ENCODE assay signal across 36 cellular contexts in genomic region chr15:36026627-36027026, GRCh38.
"Had no signal": no experiment of that assay in that cellular context is flagged by ENCODE, and none has a peak within 500 bp of the region (broad histone marks: within the 10 kb centered on the region; RNA-seq: fewer than 3 reads in every experiment).

No MANE protein-coding gene starts in this region.

- FAIRE-seq: astrocyte, colon, TTC549 had no signal

- H3K27me3 ChIP-seq: adrenal gland, body of pancreas, brain microvascular endothelial cell, breast epithelium had no signal

- H3K4me3 Mint-ChIP-seq: activated B cell treated with CpG ODN at 0.5 μM for 24 hours; activated CD4-positive, alpha-beta memory T cell treated with anti-CD3 and anti-CD28 coated beads for 36 hours; activated CD4-positive, alpha-beta T cell treated with anti-CD3 and anti-CD28 coated beads, Interleukin-2, amount 10 ng/mL, durations not matched to agents 24 days and 14 days; activated CD8-positive, alpha-beta T cell treated with anti-CD3 and anti-CD28 coated beads for 36 hours; activated naive CD4-positive, alpha-beta T cell treated with anti-CD3 and anti-CD28 coated beads for 36 hours; activated naive CD8-positive, alpha-beta T cell treated with anti-CD3 and anti-CD28 coated beads for 36 hours; activated T-cell treated with anti-CD3 and anti-CD28 coated beads, Interleukin-2, amount 50 U/mL, for 4 hours; activated T-cell treated with anti-CD3 and anti-CD28 coated beads, Interleukin-2, amount 50 U/mL, for 72 hours; activated T-helper 1 cell treated with anti-CD3 and anti-CD28 coated beads, Interleukin-12 subunit alpha, Interleukin-12 subunit beta, Interleukin-2, Interleukin-4 antibody, amounts not matched to agents 30 ng/mL and 10 ng/mL and 1 ng/mL, durations not matched to agents 14 hours and 24 hours and 36 hours; activated T-helper 17 cell treated with anti-CD3 and anti-CD28 coated beads, Interleukin-2, amount 50 U/mL, for 72 hours; T-helper 2 cell treated with Interferon-gamma antibody and Interleukin-4, amounts not matched to agents 5 μg/mL and 100 μg/mL, for 36 hours had no signal

- H3K4me1 ChIP-seq: adrenal gland, body of pancreas, breast epithelium had no signal

- H3K4me1 Mint-ChIP-seq: activated B cell treated with CpG ODN at 0.5 μM for 24 hours; activated CD4-positive, alpha-beta T cell treated with anti-CD3 and anti-CD28 coated beads, Interleukin-2, amount 10 ng/mL, durations not matched to agents 24 days and 14 days; activated naive CD8-positive, alpha-beta T cell treated with anti-CD3 and anti-CD28 coated beads for 36 hours; activated T-helper 17 cell treated with anti-CD3 and anti-CD28 coated beads, Interleukin-2, amount 50 U/mL, for 72 hours had no signal

- H3K36me3 Mint-ChIP-seq: activated CD4-positive, alpha-beta memory T cell treated with anti-CD3 and anti-CD28 coated beads for 36 hours; activated naive CD4-positive, alpha-beta T cell treated with anti-CD3 and anti-CD28 coated beads, Interleukin-2, amount 50 U/mL, for 72 hours; activated naive CD8-positive, alpha-beta T cell treated with anti-CD3 and anti-CD28 coated beads for 36 hours had no signal

- H3K9me3 Mint-ChIP-seq: activated B cell treated with CpG ODN at 0.5 μM for 24 hours; activated CD4-positive, alpha-beta T cell treated with anti-CD3 and anti-CD28 coated beads, Interleukin-2, amount 10 ng/mL, durations not matched to agents 24 days and 14 days; activated naive CD8-positive, alpha-beta T cell treated with anti-CD3 and anti-CD28 coated beads for 36 hours; activated T-cell treated with anti-CD3 and anti-CD28 coated beads, Interleukin-2, amount 50 U/mL, for 4 hours; activated T-helper 1 cell treated with anti-CD3 and anti-CD28 coated beads, Interleukin-12 subunit alpha, Interleukin-12 subunit beta, Interleukin-2, Interleukin-4 antibody, amounts not matched to agents 30 ng/mL and 10 ng/mL and 1 ng/mL, durations not matched to agents 14 hours and 24 hours and 36 hours; activated T-helper 17 cell treated with anti-CD3 and anti-CD28 coated beads, Interleukin-2, amount 50 U/mL, for 72 hours had no signal

- DNase-seq: activated B cell treated with CpG ODN at 0.5 μM for 24 hours; activated CD4-positive, alpha-beta memory T cell treated with anti-CD3 and anti-CD28 coated beads for 36 hours; activated CD4-positive, alpha-beta T cell treated with anti-CD3 and anti-CD28 coated beads for 4 hours; activated CD4-positive, alpha-beta T cell treated with anti-CD3 and anti-CD28 coated beads, Interleukin-2, amount 10 ng/mL, durations not matched to agents 24 days and 14 days; activated CD4-positive, alpha-beta T cell treated with anti-CD3 and anti-CD28 coated beads, Interleukin-2, amount 50 U/mL, for 1 hour; activated CD4-positive, alpha-beta T cell treated with anti-CD3 and anti-CD28 coated beads, Interleukin-2, amount 50 U/mL, for 4 hours; activated CD4-positive, CD25-positive, alpha-beta regulatory T cell treated with anti-CD3 and anti-CD28 coated beads, Interleukin-2, amount 50 U/mL, for 72 hours; activated CD8-positive, alpha-beta memory T cell treated with anti-CD3 and anti-CD28 coated beads, Interleukin-2, amount 50 U/mL, for 4 hours; activated CD8-positive, alpha-beta T cell treated with anti-CD3 and anti-CD28 coated beads for 36 hours; activated effector memory CD4-positive, alpha-beta T cell treated with anti-CD3 and anti-CD28 coated beads, Interleukin-2, amount 50 U/mL, for 16 hours; activated gamma-delta T cell treated with Interleukin-2 at 50 U/mL for 16 hours; activated naive CD4-positive, alpha-beta T cell; activated naive CD4-positive, alpha-beta T cell treated with anti-CD3 and anti-CD28 coated beads for 36 hours; activated naive CD4-positive, alpha-beta T cell treated with anti-CD3 and anti-CD28 coated beads, Interleukin-2, amount 50 U/mL, for 16 hours; activated naive CD8-positive, alpha-beta T cell treated with anti-CD3 and anti-CD28 coated beads for 36 hours; activated T-cell treated with anti-CD3 and anti-CD28 coated beads for 4 hours; activated T-cell treated with anti-CD3 and anti-CD28 coated beads, Interleukin-2, amount 50 U/mL, for 1 hour; activated T-cell treated with anti-CD3 and anti-CD28 coated beads, Interleukin-2, amount 50 U/mL, for 4 hours; activated T-cell treated with anti-CD3 and anti-CD28 coated beads, Interleukin-2, amount 50 U/mL, for 72 hours; adrenal gland; amniotic stem cell; aorta; body of pancreas; brain microvascular endothelial cell; central memory CD4-positive, alpha-beta T cell; T-helper 2 cell; T-helper 9 cell had no signal

- ATAC-seq: activated CD8-positive, alpha-beta T cell treated with anti-CD3 and anti-CD28 coated beads for 36 hours; activated naive CD4-positive, alpha-beta T cell treated with anti-CD3 and anti-CD28 coated beads, Interleukin-2, amount 50 U/mL, for 72 hours; activated T-cell treated with anti-CD3 and anti-CD28 coated beads, Interleukin-2, amount 50 U/mL, for 4 hours; activated T-cell treated with anti-CD3 and anti-CD28 coated beads, Interleukin-2, amount 50 U/mL, for 72 hours; activated T-helper 17 cell treated with anti-CD3 and anti-CD28 coated beads, Interleukin-2, amount 50 U/mL, for 72 hours; body of pancreas had no signal

- H3K27ac Mint-ChIP-seq: activated B cell treated with CpG ODN at 0.5 μM for 24 hours; activated CD4-positive, alpha-beta memory T cell treated with anti-CD3 and anti-CD28 coated beads for 36 hours; activated CD4-positive, alpha-beta T cell treated with anti-CD3 and anti-CD28 coated beads, Interleukin-2, amount 10 ng/mL, durations not matched to agents 24 days and 14 days; activated CD8-positive, alpha-beta T cell treated with anti-CD3 and anti-CD28 coated beads for 36 hours; activated naive CD4-positive, alpha-beta T cell treated with anti-CD3 and anti-CD28 coated beads for 36 hours; activated naive CD4-positive, alpha-beta T cell treated with anti-CD3 and anti-CD28 coated beads, Interleukin-2, amount 50 U/mL, for 72 hours; activated naive CD8-positive, alpha-beta T cell treated with anti-CD3 and anti-CD28 coated beads for 36 hours; activated T-cell treated with anti-CD3 and anti-CD28 coated beads, Interleukin-2, amount 50 U/mL, for 72 hours; activated T-helper 1 cell treated with anti-CD3 and anti-CD28 coated beads, Interleukin-12 subunit alpha, Interleukin-12 subunit beta, Interleukin-2, Interleukin-4 antibody, amounts not matched to agents 30 ng/mL and 10 ng/mL and 1 ng/mL, durations not matched to agents 14 hours and 24 hours and 36 hours; activated T-helper 17 cell treated with anti-CD3 and anti-CD28 coated beads, Interleukin-2, amount 50 U/mL, for 72 hours; T-helper 2 cell treated with Interferon-gamma antibody and Interleukin-4, amounts not matched to agents 5 μg/mL and 100 μg/mL, for 36 hours had no signal

- H3K27me3 Mint-ChIP-seq: activated B cell treated with CpG ODN at 0.5 μM for 24 hours; activated CD4-positive, alpha-beta memory T cell treated with anti-CD3 and anti-CD28 coated beads for 36 hours; activated CD4-positive, alpha-beta T cell treated with anti-CD3 and anti-CD28 coated beads, Interleukin-2, amount 10 ng/mL, durations not matched to agents 24 days and 14 days; activated CD8-positive, alpha-beta T cell treated with anti-CD3 and anti-CD28 coated beads for 36 hours; activated naive CD8-positive, alpha-beta T cell treated with anti-CD3 and anti-CD28 coated beads for 36 hours; activated T-helper 17 cell treated with anti-CD3 and anti-CD28 coated beads, Interleukin-2, amount 50 U/mL, for 72 hours had no signal

- H3K4me3 ChIP-seq: adrenal gland, body of pancreas, breast epithelium had no signal

- H3K27ac ChIP-seq: adrenal gland, body of pancreas, brain microvascular endothelial cell, breast epithelium, VCaP had no signal

- H3K36me3 ChIP-seq: adrenal gland, brain microvascular endothelial cell, breast epithelium had no signal

- H3K9me3 ChIP-seq: adrenal gland, body of pancreas, breast epithelium had no signal
